30 cellular contexts compared by ENCODE assay signal in genomic region chr4:111736516-111736915, GRCh38.
"Had no signal": no experiment of that assay in that cellular context is flagged by ENCODE, and none has a peak within 500 bp of the region (broad histone marks: within the 10 kb centered on the region; RNA-seq: fewer than 3 reads in every experiment).

No MANE protein-coding gene starts in this region.

- H3K4me1 ChIP-seq: left lung, lower lobe of right lung, pancreas, prostate gland, stomach, testis, thyroid gland, transverse colon, upper lobe of left lung, vagina had no signal

- H3K27ac ChIP-seq: left lung, lower lobe of right lung, pancreas, prostate gland, skin epidermis, stomach, testis, thyroid gland, transverse colon, upper lobe of left lung, vagina had no signal

- H3K27me3 ChIP-seq: left lung, stomach, testis, thyroid gland, transverse colon, upper lobe of left lung, vagina had no signal

- ATAC-seq: left colon; left lung; lower lobe of right lung; naive thymus-derived CD4-positive, alpha-beta T cell; natural killer cell treated with Interleukin-12 subunit alpha and Interleukin-12 subunit beta and Interleukin-15 and Interleukin-18, amount 100 ng/mL, for 72 hours; pancreas; right cardiac atrium; sciatic nerve; stimulated activated naive B cell treated with anti-CD40 and anti-IgM and Interleukin-4, amounts not matched to agents 10 μg/mL and 1 μg/mL and 100 μg/mL, for 72 hours; stimulated activated naive CD8-positive, alpha-beta T cell treated with anti-CD3 and anti-CD28 coated beads, Interleukin-15, Interleukin-2, amounts not matched to agents 100 U/mL and 50 U/mL, for 24 hours had no signal

- H3K4me3 ChIP-seq: left lung, lower lobe of right lung, pancreas, prostate gland, skin epidermis, stomach, testis, thyroid gland, transverse colon, upper lobe of left lung, vagina had no signal

- H3K36me3 ChIP-seq: left lung, lower lobe of right lung, pancreas, prostate gland, stomach, thyroid gland, transverse colon, upper lobe of left lung, vagina had no signal

- DNase-seq: hypothalamus; immature natural killer cell; kidney; left colon; left lung; lower lobe of right lung; mammary epithelial cell; mesendoderm; naive thymus-derived CD4-positive, alpha-beta T cell; nucleus accumbens; pancreas; posterior cingulate gyrus; retina; right cardiac atrium; stimulated activated CD4-positive, alpha-beta T cell treated with anti-CD3 and anti-CD28 coated beads, Interleukin-12 subunit alpha, Interleukin-12 subunit beta, amount 100 ng/mL, for 4 hours; stimulated activated CD4-positive, alpha-beta T cell treated with anti-CD3 and anti-CD28 coated beads, Interleukin-15, amount 100 ng/mL, for 24 hours; stimulated activated CD4-positive, alpha-beta T cell treated with anti-CD3 and anti-CD28 coated beads, Interleukin-2, amount 100 ng/mL, for 24 hours; stimulated activated CD4-positive, alpha-beta T cell treated with anti-CD3 and anti-CD28 coated beads, Interleukin-4, amount 100 ng/mL, for 1 hour; stimulated activated naive B cell treated with anti-CD40 and anti-IgM and Interleukin-4, amounts not matched to agents 10 μg/mL and 1 μg/mL and 100 μg/mL, for 72 hours; stimulated activated naive CD8-positive, alpha-beta T cell treated with anti-CD3 and anti-CD28 coated beads, Interleukin-15, Interleukin-2, amounts not matched to agents 100 U/mL and 50 U/mL, for 24 hours; stomach; testis; thyroid gland; transverse colon; upper lobe of left lung had no signal

- H3K9me3 ChIP-seq: left lung, lower lobe of right lung, pancreas, prostate gland, stomach, testis, thyroid gland, transverse colon, upper lobe of left lung, vagina had no signal
